Comparison of ENCODE assay signal across 36 cellular contexts in genomic region chr18:1350931-1351450, GRCh38.
"Had no signal": no experiment of that assay in that cellular context is flagged by ENCODE, and none has a peak within 500 bp of the region (broad histone marks: within the 10 kb centered on the region; RNA-seq: fewer than 3 reads in every experiment).

No MANE protein-coding gene starts in this region.

- H3K27ac ChIP-seq: ascending aorta, brain microvascular endothelial cell, coronary artery, dorsolateral prefrontal cortex, epithelial cell of prostate, esophagus squamous epithelium, heart left ventricle, WERI-Rb-1 had no signal

- H3K9me3 ChIP-seq: ascending aorta, esophagus squamous epithelium, heart left ventricle had no signal

- ATAC-seq: activated CD4-positive, CD25-positive, alpha-beta regulatory T cell treated with anti-CD3 and anti-CD28 coated beads, Interleukin-2, amount 50 U/mL, for 24 hours; activated CD8-positive, alpha-beta T cell treated with anti-CD3 and anti-CD28 coated beads for 36 hours; activated naive CD4-positive, alpha-beta T cell treated with anti-CD3 and anti-CD28 coated beads, Interleukin-2, amount 50 U/mL, for 72 hours; effector memory CD8-positive, alpha-beta T cell; heart left ventricle had no signal

- H3K4me1 Mint-ChIP-seq: activated B cell treated with CpG ODN at 0.5 μM for 24 hours; activated naive CD4-positive, alpha-beta T cell treated with anti-CD3 and anti-CD28 coated beads, Interleukin-2, amount 10 ng/mL, durations not matched to agents 7 days and 5 days; activated naive CD8-positive, alpha-beta T cell treated with anti-CD3 and anti-CD28 coated beads, Interleukin-2, amount 10 ng/mL, durations not matched to agents 7 days and 5 days; central memory CD8-positive, alpha-beta T cell had no signal

- H3K27me3 Mint-ChIP-seq: activated B cell treated with CpG ODN at 0.5 μM for 24 hours; activated CD8-positive, alpha-beta T cell treated with anti-CD3 and anti-CD28 coated beads for 36 hours; activated naive CD4-positive, alpha-beta T cell treated with anti-CD3 and anti-CD28 coated beads, Interleukin-2, amount 10 ng/mL, durations not matched to agents 7 days and 5 days; activated naive CD8-positive, alpha-beta T cell treated with anti-CD3 and anti-CD28 coated beads, Interleukin-2, amount 10 ng/mL, durations not matched to agents 7 days and 5 days; central memory CD8-positive, alpha-beta T cell; dendritic cell treated with granulocyte-macrophage colony-stimulating factor and Interleukin-4, amounts not matched to agents 40 ng/mL and 50 ng/mL, for 4 days; effector memory CD8-positive, alpha-beta T cell had no signal

- H3K4me3 ChIP-seq: ascending aorta, coronary artery, dorsolateral prefrontal cortex, esophagus squamous epithelium, heart left ventricle had no signal

- H3K36me3 Mint-ChIP-seq: activated naive CD4-positive, alpha-beta T cell treated with anti-CD3 and anti-CD28 coated beads, Interleukin-2, amount 10 ng/mL, durations not matched to agents 7 days and 5 days; activated naive CD4-positive, alpha-beta T cell treated with anti-CD3 and anti-CD28 coated beads, Interleukin-2, amount 50 U/mL, for 72 hours; activated naive CD8-positive, alpha-beta T cell treated with anti-CD3 and anti-CD28 coated beads, Interleukin-2, amount 10 ng/mL, durations not matched to agents 7 days and 5 days had no signal

- H3K27ac Mint-ChIP-seq: activated B cell treated with CpG ODN at 0.5 μM for 24 hours; activated CD8-positive, alpha-beta T cell treated with anti-CD3 and anti-CD28 coated beads for 36 hours; activated naive CD4-positive, alpha-beta T cell treated with anti-CD3 and anti-CD28 coated beads, Interleukin-2, amount 10 ng/mL, durations not matched to agents 7 days and 5 days; activated naive CD4-positive, alpha-beta T cell treated with anti-CD3 and anti-CD28 coated beads, Interleukin-2, amount 50 U/mL, for 72 hours; activated naive CD8-positive, alpha-beta T cell treated with anti-CD3 and anti-CD28 coated beads, Interleukin-2, amount 10 ng/mL, durations not matched to agents 7 days and 5 days; activated T-helper 1 cell treated with anti-CD3 and anti-CD28 coated beads, Interleukin-12 subunit alpha, Interleukin-12 subunit beta, Interleukin-2, Interleukin-4 antibody, amounts not matched to agents 30 ng/mL and 10 ng/mL and 1 ng/mL, durations not matched to agents 14 hours and 24 hours and 36 hours; activated T-helper 2 cell treated with anti-CD3 and anti-CD28 coated beads, Interferon-gamma antibody, Interleukin-2, Interleukin-4, amounts not matched to agents 10 μg/mL and 5 μg/mL and 100 μg/mL, durations not matched to agents 14 hours and 24 hours and 36 hours; dendritic cell treated with granulocyte-macrophage colony-stimulating factor and Interleukin-4, amounts not matched to agents 40 ng/mL and 50 ng/mL, for 4 days; effector memory CD8-positive, alpha-beta T cell; T-helper 1 cell treated with Interleukin-12 subunit alpha and Interleukin-12 subunit beta and Interleukin-4 antibody, amounts not matched to agents 30 μg/mL and 1 μg/mL, for 36 hours; T-helper 2 cell treated with Interferon-gamma antibody and Interleukin-4, amounts not matched to agents 5 μg/mL and 100 μg/mL, for 36 hours had no signal

- H3K4me1 ChIP-seq: ascending aorta, esophagus squamous epithelium, heart left ventricle had no signal

- DNase-seq: activated B cell treated with CpG ODN at 0.5 μM for 24 hours; activated CD4-positive, alpha-beta T cell treated with anti-CD3 and anti-CD28 coated beads for 48 hours; activated CD4-positive, alpha-beta T cell treated with anti-CD3 and anti-CD28 coated beads, Interleukin-2, amount 50 U/mL, for 1 hour; activated CD4-positive, alpha-beta T cell treated with anti-CD3 and anti-CD28 coated beads, Interleukin-2, amount 50 U/mL, for 48 hours; activated CD8-positive, alpha-beta memory T cell treated with anti-CD3 and anti-CD28 coated beads for 24 hours; activated CD8-positive, alpha-beta T cell treated with anti-CD3 and anti-CD28 coated beads for 36 hours; activated gamma-delta T cell; activated naive CD4-positive, alpha-beta T cell; activated naive CD4-positive, alpha-beta T cell treated with anti-CD3 and anti-CD28 coated beads, Interleukin-2, amount 10 ng/mL, durations not matched to agents 7 days and 5 days; activated naive CD8-positive, alpha-beta T cell treated with anti-CD3 and anti-CD28 coated beads, Interleukin-2, amount 10 ng/mL, durations not matched to agents 7 days and 5 days; activated T-cell treated with anti-CD3 and anti-CD28 coated beads, Interleukin-2, amount 50 U/mL, for 1 hour; activated T-cell treated with anti-CD3 and anti-CD28 coated beads, Interleukin-2, amount 50 U/mL, for 48 hours; brain microvascular endothelial cell; dorsolateral prefrontal cortex; effector memory CD8-positive, alpha-beta T cell; esophagus squamous epithelium; foreskin fibroblast; glutamatergic neuron; heart left ventricle; hypothalamus; T1000; WERI-Rb-1 had no signal

- H3K27me3 ChIP-seq: ascending aorta, brain microvascular endothelial cell, esophagus squamous epithelium had no signal

- H3K9me3 Mint-ChIP-seq: activated B cell treated with CpG ODN at 0.5 μM for 24 hours; activated T-helper 1 cell treated with anti-CD3 and anti-CD28 coated beads, Interleukin-12 subunit alpha, Interleukin-12 subunit beta, Interleukin-2, Interleukin-4 antibody, amounts not matched to agents 30 ng/mL and 10 ng/mL and 1 ng/mL, durations not matched to agents 14 hours and 24 hours and 36 hours had no signal

- FAIRE-seq: bronchial epithelial cell, endothelial cell of umbilical vein, frontal cortex had no signal

- H3K4me3 Mint-ChIP-seq: activated B cell treated with CpG ODN at 0.5 μM for 24 hours; activated CD8-positive, alpha-beta T cell treated with anti-CD3 and anti-CD28 coated beads for 36 hours; activated naive CD4-positive, alpha-beta T cell treated with anti-CD3 and anti-CD28 coated beads, Interleukin-2, amount 10 ng/mL, durations not matched to agents 7 days and 5 days; activated naive CD8-positive, alpha-beta T cell treated with anti-CD3 and anti-CD28 coated beads, Interleukin-2, amount 10 ng/mL, durations not matched to agents 7 days and 5 days; activated T-helper 1 cell treated with anti-CD3 and anti-CD28 coated beads, Interleukin-12 subunit alpha, Interleukin-12 subunit beta, Interleukin-2, Interleukin-4 antibody, amounts not matched to agents 30 ng/mL and 10 ng/mL and 1 ng/mL, durations not matched to agents 14 hours and 24 hours and 36 hours; central memory CD8-positive, alpha-beta T cell; dendritic cell treated with granulocyte-macrophage colony-stimulating factor and Interleukin-4, amounts not matched to agents 40 ng/mL and 50 ng/mL, for 4 days; effector memory CD8-positive, alpha-beta T cell; T-helper 1 cell treated with Interleukin-12 subunit alpha and Interleukin-12 subunit beta and Interleukin-4 antibody, amounts not matched to agents 30 μg/mL and 1 μg/mL, for 36 hours; T-helper 2 cell treated with Interferon-gamma antibody and Interleukin-4, amounts not matched to agents 5 μg/mL and 100 μg/mL, for 36 hours had no signal

- H3K36me3 ChIP-seq: ascending aorta, brain microvascular endothelial cell, esophagus squamous epithelium, heart left ventricle, WERI-Rb-1 had no signal
